ENCODE assay signal across 19 cellular contexts in the genomic region with DNA sequence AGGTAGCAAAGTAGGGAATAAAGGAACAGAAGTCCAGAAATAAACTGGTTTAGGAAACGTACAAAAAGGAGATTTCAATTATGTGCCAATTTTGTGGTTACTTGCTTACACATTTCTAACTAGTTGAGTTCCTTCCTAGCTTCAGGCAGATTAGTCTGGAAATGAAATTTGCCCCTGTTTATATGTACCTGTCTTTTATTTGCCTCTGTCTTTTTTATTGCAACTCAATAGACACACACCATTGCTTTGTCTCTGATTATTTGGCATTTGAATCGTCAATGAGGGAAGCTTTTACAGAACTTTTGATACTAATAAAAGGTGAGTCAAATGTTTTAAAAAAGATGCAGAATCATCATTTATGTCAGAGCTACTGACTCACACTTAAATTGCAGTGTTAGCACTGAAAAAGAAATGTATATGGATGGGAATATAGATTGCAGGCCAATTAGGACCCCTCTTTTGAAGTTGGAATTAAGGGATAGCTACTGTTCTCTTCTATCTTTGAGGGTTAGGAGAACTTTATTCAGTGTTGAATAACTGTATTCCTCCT.
DNase-seq lines count a peak whose midpoint lies in the region; ATAC-seq and TF ChIP-seq lines count a peak whose summit lies in the region.
"Had no signal": no experiment of that assay in that cellular context is flagged by ENCODE, and none has a peak within 500 bp of the region (broad histone marks: within the 10 kb centered on the region; RNA-seq: fewer than 3 reads in every experiment).

No MANE protein-coding gene starts in this region.

- no peaks in the 10 kb centered on the region for H3K27me3 ChIP-seq in GM23248 (replicated peaks; ENCODE audit: insufficient read depth)
- no peaks in the 10 kb centered on the region for H3K27me3 ChIP-seq in esophagus squamous epithelium
- no peaks in the 10 kb centered on the region for H3K27me3 ChIP-seq in CD4-positive, alpha-beta T cell (ENCODE audit: control insufficient read depth, insufficient read depth, low read length)
- H3K27me3 ChIP-seq: MG63, SJCRH30 had no signal

- H3K9me3 ChIP-seq in GM23248 (ENCODE audit: low read depth) (no peaks in the 10 kb centered on the region), esophagus squamous epithelium (no peaks in the 10 kb centered on the region)
- no peaks in the 10 kb centered on the region for H3K9me3 ChIP-seq in CD4-positive, alpha-beta T cell (ENCODE audit: control insufficient read depth, low read length)
- H3K9me3 ChIP-seq: MG63, SJCRH30 had no signal

- H3K4me3 Mint-ChIP-seq in activated B cell treated with CpG ODN at 0.5 μM for 24 hours: no peak overlapping the region
- no peak overlapping the region for H3K4me3 Mint-ChIP-seq in stimulated activated naive B cell treated with anti-CD40 and anti-IgM and Interleukin-4, amounts not matched to agents 10 μg/mL and 1 μg/mL and 100 μg/mL, for 72 hours
- no peak overlapping the region for H3K4me3 Mint-ChIP-seq in CD4-positive, alpha-beta T cell
- H3K4me3 Mint-ChIP-seq: CD14-positive monocyte had no signal

- H2AFZ ChIP-seq in GM23248: no peak overlapping the region

- no peak overlapping the region for H3K9ac ChIP-seq in GM23248

- H3K36me3 ChIP-seq in GM23248 (ENCODE audit: low read depth): no peaks in the 10 kb centered on the region
- no peaks in the 10 kb centered on the region for H3K36me3 ChIP-seq in esophagus squamous epithelium
- H3K36me3 ChIP-seq: MG63, SJCRH30 had no signal

- no peaks in the 10 kb centered on the region for H3K9me3 Mint-ChIP-seq in activated B cell treated with CpG ODN at 0.5 μM for 24 hours
- H3K9me3 Mint-ChIP-seq in stimulated activated naive B cell treated with anti-CD40 and anti-IgM and Interleukin-4, amounts not matched to agents 10 μg/mL and 1 μg/mL and 100 μg/mL, for 72 hours: no peaks in the 10 kb centered on the region
- H3K9me3 Mint-ChIP-seq in CD4-positive, alpha-beta T cell: no peaks in the 10 kb centered on the region
- H3K9me3 Mint-ChIP-seq: CD14-positive monocyte had no signal

- in situ Hi-C loops in GM23248 (cut with MboI): no loop called here

- H3K4me1 ChIP-seq in GM23248 (ENCODE audit: insufficient read depth) (0 out of 2 replicates have a peak, but pooled peaks cover 10% of the 10 kb centered on the region), esophagus squamous epithelium (peaks cover 0 to 44% (median 14%) of the 10 kb centered on the region in 3 donors)
- H3K4me1 ChIP-seq: SJCRH30 had no signal

- H3K27me3 Mint-ChIP-seq in activated B cell treated with CpG ODN at 0.5 μM for 24 hours: no peaks in the 10 kb centered on the region
- H3K27me3 Mint-ChIP-seq in stimulated activated naive B cell treated with anti-CD40 and anti-IgM and Interleukin-4, amounts not matched to agents 10 μg/mL and 1 μg/mL and 100 μg/mL, for 72 hours: no peaks in the 10 kb centered on the region
- H3K27me3 Mint-ChIP-seq in CD4-positive, alpha-beta T cell: no peaks in the 10 kb centered on the region

- peak overlapping the region; percentile 7 for H3K27ac Mint-ChIP-seq in activated B cell treated with CpG ODN at 0.5 μM for 24 hours
- peak overlapping the region; percentile 51 for H3K27ac Mint-ChIP-seq in stimulated activated naive B cell treated with anti-CD40 and anti-IgM and Interleukin-4, amounts not matched to agents 10 μg/mL and 1 μg/mL and 100 μg/mL, for 72 hours
- no peak overlapping the region for H3K27ac Mint-ChIP-seq in CD4-positive, alpha-beta T cell

- peaks cover 99% of the 10 kb centered on the region for H3K79me2 ChIP-seq in GM23248 (ENCODE audit: insufficient read depth)

- DNase-seq in GM23248 (peak; percentile 19), activated B cell treated with CpG ODN at 0.5 μM for 24 hours (no peak), esophagus squamous epithelium (lab: John Stamatoyannopoulos, UW) (no peak), lower leg skin (ENCODE audit: low spot score in 2 of 2) (no peak)
- DNase-seq in stimulated activated naive B cell treated with anti-CD40 and anti-IgM and Interleukin-4, amounts not matched to agents 10 μg/mL and 1 μg/mL and 100 μg/mL, for 72 hours: no peak
- no peak for DNase-seq in CD4-positive, alpha-beta T cell
- DNase-seq: AML-193, COR-L47, DMS153, GOT3, MG63, NCI-H1105, NCI-H1694 treated with DMSO at 0.1 percent for 48 hours, NCI-H2107, NCI-H526 treated with DMSO at 0.1 percent for 48 hours, SJCRH30 had no signal

- intact Hi-C loops in activated B cell treated with CpG ODN at 0.5 μM for 24 hours (cut with micrococcal nuclease) (no loop called here), esophagus squamous epithelium (cut with DNase I) (no loop called here), lower leg skin (cut with DNase I; ENCODE audit: low total_unique reads) (no loop called here)
- intact Hi-C loops in CD4-positive, alpha-beta T cell (cut with DNase I, micrococcal nuclease): no loop called here

- H3K9me2 ChIP-seq in GM23248 (ENCODE audit: insufficient read depth): no peaks in the 10 kb centered on the region

- no peaks in the 10 kb centered on the region for H3F3A ChIP-seq in GM23248 (ENCODE audit: insufficient read depth)

- H3K27ac ChIP-seq in GM23248 (no peak overlapping the region), esophagus squamous epithelium (peak overlapping the region in 3 of 4 donors; percentile 46 to 68 (median 59))
- H3K27ac ChIP-seq in CD4-positive, alpha-beta T cell (ENCODE audit: low read depth, low read length): no peak overlapping the region
- H3K27ac ChIP-seq: RWPE1, SJCRH30 had no signal

- no peak for ATAC-seq in activated B cell treated with CpG ODN at 0.5 μM for 24 hours (ENCODE audit: low read depth)
- ATAC-seq in stimulated activated naive B cell treated with anti-CD40 and anti-IgM and Interleukin-4, amounts not matched to agents 10 μg/mL and 1 μg/mL and 100 μg/mL, for 72 hours (replicated peaks): no peak
- ATAC-seq in CD4-positive, alpha-beta T cell (ENCODE audit: poor library complexity): no peak
- ATAC-seq in GM21717 (IDR thresholded peaks at IDR 0.05; ENCODE audit: unreplicated experiment): no peak

- peaks cover 22% of the 10 kb centered on the region for H4K20me1 ChIP-seq in GM23248 (ENCODE audit: insufficient read depth)

- peaks cover 60% of the 10 kb centered on the region for H3K4me1 Mint-ChIP-seq in activated B cell treated with CpG ODN at 0.5 μM for 24 hours
- peaks cover 45 to 62% of the 10 kb centered on the region in 2 donors for H3K4me1 Mint-ChIP-seq in stimulated activated naive B cell treated with anti-CD40 and anti-IgM and Interleukin-4, amounts not matched to agents 10 μg/mL and 1 μg/mL and 100 μg/mL, for 72 hours
- H3K4me1 Mint-ChIP-seq in CD4-positive, alpha-beta T cell (ENCODE audit: low read depth): peaks cover 16% of the 10 kb centered on the region

- peaks cover 21% of the 10 kb centered on the region for H3K36me3 Mint-ChIP-seq in activated B cell treated with CpG ODN at 0.5 μM for 24 hours (ENCODE audit: low read depth)
- peaks cover 26 to 46% of the 10 kb centered on the region in 2 donors for H3K36me3 Mint-ChIP-seq in stimulated activated naive B cell treated with anti-CD40 and anti-IgM and Interleukin-4, amounts not matched to agents 10 μg/mL and 1 μg/mL and 100 μg/mL, for 72 hours
- H3K36me3 Mint-ChIP-seq in CD4-positive, alpha-beta T cell (ENCODE audit: low read depth): no peaks in the 10 kb centered on the region

- 53 to 54% methylated on average over 2 of the region's 2 CpGs for WGBS in GM23248 (ENCODE audit: low coverage in 1 of 2, low lambda C conversion rate in 2 of 2, missing lambda C conversion rate in 2 of 2), 2 experiments
- 20 to 40% methylated on average over 2 of the region's 2 CpGs for WGBS in esophagus squamous epithelium, 2 donors
- 30% methylated on average over 2 of the region's 2 CpGs for WGBS in lower leg skin, 2 donors

- TF ChIP-seq CTCF in activated B cell treated with CpG ODN at 0.5 μM for 24 hours (IDR thresholded peaks at IDR 0.05) (no peak), esophagus squamous epithelium (IDR thresholded peaks at IDR 0.05) (no peak), lower leg skin (IDR thresholded peaks at IDR 0.05) (no peak)
- no peak for TF ChIP-seq CTCF in CD4-positive, alpha-beta T cell (IDR thresholded peaks at IDR 0.05)

- TF ChIP-seq POLR2A in esophagus squamous epithelium (IDR thresholded peaks at IDR 0.05): no peak
- no peak for TF ChIP-seq POLR2A in lower leg skin (IDR thresholded peaks at IDR 0.05)

- POLR2A ChIA-PET in activated B cell treated with CpG ODN at 0.5 μM for 24 hours (lab: Charles Lee): no interaction called here
- POLR2A ChIA-PET in CD4-positive, alpha-beta T cell (lab: Charles Lee): no interaction called here

- H3K4me3 ChIP-seq in GM23248 (no peak overlapping the region), esophagus squamous epithelium (no peak overlapping the region), lower leg skin (ENCODE audit: low read depth, poor library complexity, severe bottlenecking) (no peak overlapping the region)
- H3K4me3 ChIP-seq: MG63, SJCRH30 had no signal

- CTCF ChIA-PET in activated B cell treated with CpG ODN at 0.5 μM for 24 hours (lab: Charles Lee): no interaction called here
- CTCF ChIA-PET in CD4-positive, alpha-beta T cell (lab: Charles Lee): no interaction called here

- H3K4me2 ChIP-seq in GM23248 (ENCODE audit: unreplicated experiment): no peak overlapping the region

Comparison
In these comparisons a context has a peak if more than half of its experiments do, and no peak if none do; other contexts are left out.
1. H3K27ac ChIP-seq: peak in esophagus squamous epithelium (3 of 4); none in GM23248 (single experiment) and CD4-positive, alpha-beta T cell (single experiment).